Comparison of ENCODE assay signal across 24 cellular contexts in genomic region chr11:28132541-28132940, GRCh38. TPM values are rescaled to one million over a fixed set of nuclear protein-coding genes. Genes with fewer than 3 reads are reported as not detected.
DNase-seq lines count a peak whose midpoint lies in the region; ATAC-seq and FAIRE-seq lines count a peak whose summit lies in the region.
"Had no signal": no experiment of that assay in that cellular context is flagged by ENCODE, and none has a peak within 500 bp of the region (broad histone marks: within the 10 kb centered on the region; RNA-seq: fewer than 3 reads in every experiment).

No MANE protein-coding gene starts in this region.

- H3K4me3 ChIP-seq in Karpas-422 (ENCODE audit: low read length): no peak overlapping the region
- H3K4me3 ChIP-seq: GM12878 had no signal

- no peak overlapping the region for H2AFZ ChIP-seq in Karpas-422 (ENCODE audit: low read length)

- H3K27me3 ChIP-seq in Karpas-422 (ENCODE audit: low read length): no peaks in the 10 kb centered on the region
- H3K27me3 ChIP-seq: BE2C had no signal

- no peaks in the 10 kb centered on the region for H4K20me1 ChIP-seq in Karpas-422 (ENCODE audit: insufficient read depth, low read depth, low read length)

- H3K9ac ChIP-seq in Karpas-422 (ENCODE audit: low read length): no peak overlapping the region

- peaks cover 34% of the 10 kb centered on the region for H3K36me3 ChIP-seq in Karpas-422 (ENCODE audit: insufficient read depth, low read length)
- H3K36me3 ChIP-seq: BE2C had no signal

- H3K4me2 ChIP-seq in Karpas-422 (ENCODE audit: low read depth, low read length, poor library complexity, severe bottlenecking): no peak overlapping the region

- H3K79me2 ChIP-seq in Karpas-422 (ENCODE audit: low read length): peaks cover 16% of the 10 kb centered on the region

- DNase-seq in EH (ENCODE audit: low read depth): peak; percentile 13
- peak; percentile 47 for DNase-seq in LHCN-M2 (ENCODE audit: low read depth)
- DNase-seq in dedifferentiated amniotic fluid mesenchymal stem cell (ENCODE audit: extremely low spot score): peak; percentile 63
- no peak for DNase-seq in Karpas-422
- DNase-seq in middle frontal gyrus (ENCODE audit: extremely low spot score, low spot score): no peak
- DNase-seq: BE2C; KBM-7; MV-4-11; NCI-H1105 treated with DMSO at 0.1 percent for 48 hours; NCI-H2029 treated with DMSO at 0.1 percent for 48 hours; NCI-H2171; NCI-H345; NCI-H524; NCI-H774; NK-92 treated with Interleukin-12 subunit alpha and Interleukin-12 subunit beta, amount 100 ng/mL, for 24 hours; SIG-M5 had no signal

- no peak overlapping the region for H3K27ac ChIP-seq in Karpas-422 (ENCODE audit: low read length)

- peak; percentile 61 for FAIRE-seq in islet of Langerhans (lab: Jason Lieb, UNC)
- FAIRE-seq: D721Med, GM12878 had no signal

- peaks cover 12% of the 10 kb centered on the region for H3K9me3 ChIP-seq in Karpas-422 (ENCODE audit: low read length)
- H3K9me3 ChIP-seq: BE2C had no signal

- no peak for ATAC-seq in HG02678 (IDR thresholded peaks at IDR 0.05; ENCODE audit: unreplicated experiment)
- no peak for ATAC-seq in HG02642 (IDR thresholded peaks at IDR 0.05; ENCODE audit: poor library complexity, unreplicated experiment)
- ATAC-seq: GM12878, HCT116, Panc1, SK-N-SH treated with all-trans-retinoic acid at 6 μM for 48 hours had no signal

- H3K9me2 ChIP-seq in Karpas-422 (replicated peaks; ENCODE audit: insufficient read depth, low read length): no peaks in the 10 kb centered on the region

- H3K4me1 ChIP-seq in Karpas-422 (ENCODE audit: low read length): no peaks in the 10 kb centered on the region
- H3K4me1 ChIP-seq: BE2C had no signal

RNA-seq across cellular contexts. Expression of gene METTL15, which starts 24.4 kb away (rescaled TPM):
- 13.7 and 15.2 TPM in 2 replicates for total RNA-seq in LHCN-M2 (2014; rRNA removed)
- 3.3 TPM for polyA plus RNA-seq in LHCN-M2 (2012)
- 14.7 and 59.9 TPM in 2 replicates for total RNA-seq in Karpas-422 (2014; rRNA removed; shearing (Covaris generic); ENCODE audit: low replicate concordance)

RNA-seq across cellular contexts. Expression of gene KIF18A, which starts 24.6 kb away (rescaled TPM):
- total RNA-seq in LHCN-M2 (2014; rRNA removed): 32.3 and 38.1 TPM in 2 replicates
- polyA plus RNA-seq in LHCN-M2 (2012): 3.3 TPM
- total RNA-seq in Karpas-422 (2014; rRNA removed; shearing (Covaris generic); ENCODE audit: low replicate concordance): 16.5 and 30.7 TPM in 2 replicates

Comparison
In these comparisons a context has a peak if more than half of its experiments do, and no peak if none do; other contexts are left out.
1. DNase-seq: peak in EH (single experiment), LHCN-M2 (single experiment) and dedifferentiated amniotic fluid mesenchymal stem cell (single experiment); none in Karpas-422 (single experiment) and middle frontal gyrus (single experiment).